8 cellular contexts compared by ENCODE assay signal in the genomic region with DNA sequence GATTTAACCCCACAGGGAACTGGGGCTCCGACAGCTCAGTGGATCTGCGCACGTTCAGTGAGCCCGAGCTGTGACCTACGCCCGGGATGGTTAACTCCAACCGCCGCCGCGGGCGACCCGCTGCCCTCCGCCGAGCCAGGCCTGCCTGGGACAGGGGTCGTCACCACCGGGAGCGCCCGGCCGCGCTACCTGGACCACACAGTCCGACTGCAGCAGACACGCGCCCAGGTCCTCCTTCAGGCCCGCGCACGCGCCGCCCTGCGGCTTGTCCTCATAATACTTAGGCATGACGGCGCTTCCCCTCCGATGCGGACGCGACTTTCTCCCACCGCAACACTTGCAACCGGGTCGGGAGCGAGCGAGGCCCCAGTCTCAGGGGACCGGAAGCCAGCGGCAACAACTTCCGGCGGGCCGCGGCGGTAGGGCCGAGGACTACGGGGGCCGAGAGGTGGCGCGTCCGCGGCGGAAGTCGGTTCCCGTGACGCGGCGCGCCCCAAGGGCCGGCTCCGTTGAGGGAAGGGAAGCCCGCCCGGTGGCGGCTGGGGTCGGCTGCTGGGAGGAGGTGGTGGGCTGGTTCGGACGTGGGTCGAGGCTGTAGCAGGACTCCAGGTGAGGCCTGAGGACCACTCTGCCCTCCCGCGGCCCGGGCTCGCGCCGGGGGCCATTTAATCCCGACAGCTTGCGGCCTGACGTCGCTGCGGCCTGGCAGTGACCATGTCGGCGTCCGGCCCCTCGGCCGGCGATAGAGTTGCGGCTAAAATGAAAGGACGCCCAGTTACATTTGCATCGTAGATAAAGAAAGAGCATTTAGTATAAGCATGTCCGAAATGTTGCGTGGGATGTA. TPM values are rescaled to one million over a fixed set of nuclear protein-coding genes. Genes with fewer than 3 reads are reported as not detected.
DNase-seq lines count a peak whose midpoint lies in the region; ATAC-seq and TF ChIP-seq lines count a peak whose summit lies in the region.

A gene with protein sequence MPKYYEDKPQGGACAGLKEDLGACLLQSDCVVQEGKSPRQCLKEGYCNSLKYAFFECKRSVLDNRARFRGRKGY (minus strand): TSS at position 395 of the 844 bp plus-strand sequence. CDS start 107 bp downstream, at position 288.
A gene with protein sequence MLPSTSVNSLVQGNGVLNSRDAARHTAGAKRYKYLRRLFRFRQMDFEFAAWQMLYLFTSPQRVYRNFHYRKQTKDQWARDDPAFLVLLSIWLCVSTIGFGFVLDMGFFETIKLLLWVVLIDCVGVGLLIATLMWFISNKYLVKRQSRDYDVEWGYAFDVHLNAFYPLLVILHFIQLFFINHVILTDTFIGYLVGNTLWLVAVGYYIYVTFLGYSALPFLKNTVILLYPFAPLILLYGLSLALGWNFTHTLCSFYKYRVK (plus strand): TSS at position 472 of the 844 bp plus-strand sequence. CDS start 1,171 bp downstream, outside the sequence.

- peak within 1 kb of the TSS; percentile 93 for H3K4me3 ChIP-seq in kidney epithelial cell (ENCODE audit: low read depth, low read length)

- H3K36me3 ChIP-seq in kidney epithelial cell (ENCODE audit: control insufficient read depth, insufficient read depth, low read length): peaks cover 2% of the 10 kb centered on the region

- TF ChIP-seq POLR2A in GM19193 (IDR thresholded peaks at IDR 0.05; ENCODE audit: extremely low read depth, insufficient read depth, insufficient read length): peak; percentile 92

- DNase-seq in AML-193 (lab: John Stamatoyannopoulos, UW) (peak; percentile 80 to 84), NCI-H510A (lab: John Stamatoyannopoulos, UW) (peak; percentile 48), cerebellum (ENCODE audit: low spot score) (peak; percentile 92), kidney epithelial cell (ENCODE audit: low read depth) (peak; percentile 41)
- peak; percentile 82 for DNase-seq in activated CD4-positive, alpha-beta T cell treated with anti-CD3 and anti-CD28 coated beads for 1 hour
- peak; percentile 94 for DNase-seq in stimulated activated CD4-positive, alpha-beta T cell treated with anti-CD3 and anti-CD28 coated beads, Interleukin-15, amount 100 ng/mL, for 24 hours

- H3K27me3 ChIP-seq in kidney epithelial cell (ENCODE audit: control insufficient read depth, insufficient read depth, low read length): no peaks in the 10 kb centered on the region

- TF ChIP-seq CTCF in kidney epithelial cell (IDR thresholded peaks at IDR 0.05; ENCODE audit: insufficient read depth, low read length, poor library complexity, severe bottlenecking): no peak

- peak; percentile 91 for ATAC-seq in HG03432 (IDR thresholded peaks at IDR 0.05; ENCODE audit: unreplicated experiment)

RNA-seq across cellular contexts. Expression of the first gene that starts in this region (rescaled TPM):
- total RNA-seq in cerebellum (45.7 TPM), kidney epithelial cell (24.9 and 29.1 TPM in 2 replicates)

RNA-seq across cellular contexts. Expression of the second gene that starts in this region (rescaled TPM):
- 29.1 TPM for total RNA-seq in cerebellum
- 45.9 and 57.1 TPM in 2 replicates for total RNA-seq in kidney epithelial cell

Comparison
In these comparisons a context has a peak if more than half of its experiments do, and no peak if none do; other contexts are left out.
1. Peak in every context shown above with its lines: DNase-seq, ATAC-seq and H3K4me3 ChIP-seq.
2. DNase-seq: peak in every context shown above with its lines; median percentile 94 in stimulated activated CD4-positive, alpha-beta T cell treated with anti-CD3 and anti-CD28 coated beads, Interleukin-15, amount 100 ng/mL, for 24 hours; 92 in cerebellum; 82 in AML-193; 82 in activated CD4-positive, alpha-beta T cell treated with anti-CD3 and anti-CD28 coated beads for 1 hour; 48 in NCI-H510A; 41 in kidney epithelial cell.